Comparison of ENCODE assay signal across 2 cellular contexts in the genomic region with DNA sequence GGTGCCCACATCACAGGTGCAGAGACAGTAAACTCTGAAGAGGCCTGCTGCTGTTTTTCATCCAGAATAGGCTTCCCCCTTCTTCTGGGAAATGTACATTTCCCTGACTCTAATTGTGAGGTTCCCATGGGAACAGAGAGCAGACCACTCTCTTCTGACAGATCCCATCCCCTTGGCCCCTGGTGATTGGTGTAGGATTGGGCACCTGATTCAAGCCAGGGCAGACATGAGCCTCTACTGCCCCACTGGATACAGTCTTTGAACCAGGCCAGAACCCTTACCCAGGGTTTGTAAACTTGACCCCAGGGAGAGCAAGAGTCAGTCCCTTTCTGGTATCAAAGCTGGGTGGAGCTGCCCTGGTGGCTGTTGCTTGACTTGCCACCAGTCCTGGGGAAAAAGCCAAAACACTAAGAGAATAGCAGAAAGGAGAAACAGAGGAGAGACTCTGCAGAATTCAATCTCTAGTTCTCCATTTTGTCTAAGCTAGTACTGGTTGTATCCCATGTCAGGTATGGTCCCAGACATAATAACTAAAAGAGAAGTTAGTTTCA.
TF ChIP-seq lines count a peak whose summit lies in the region.

No MANE protein-coding gene starts in this region.

TF ChIP-seq in HepG2, 621 proteins besides CTCF, POLR2A, EP300 and RAD21:
- TF ChIP-seq, protein P1, sequence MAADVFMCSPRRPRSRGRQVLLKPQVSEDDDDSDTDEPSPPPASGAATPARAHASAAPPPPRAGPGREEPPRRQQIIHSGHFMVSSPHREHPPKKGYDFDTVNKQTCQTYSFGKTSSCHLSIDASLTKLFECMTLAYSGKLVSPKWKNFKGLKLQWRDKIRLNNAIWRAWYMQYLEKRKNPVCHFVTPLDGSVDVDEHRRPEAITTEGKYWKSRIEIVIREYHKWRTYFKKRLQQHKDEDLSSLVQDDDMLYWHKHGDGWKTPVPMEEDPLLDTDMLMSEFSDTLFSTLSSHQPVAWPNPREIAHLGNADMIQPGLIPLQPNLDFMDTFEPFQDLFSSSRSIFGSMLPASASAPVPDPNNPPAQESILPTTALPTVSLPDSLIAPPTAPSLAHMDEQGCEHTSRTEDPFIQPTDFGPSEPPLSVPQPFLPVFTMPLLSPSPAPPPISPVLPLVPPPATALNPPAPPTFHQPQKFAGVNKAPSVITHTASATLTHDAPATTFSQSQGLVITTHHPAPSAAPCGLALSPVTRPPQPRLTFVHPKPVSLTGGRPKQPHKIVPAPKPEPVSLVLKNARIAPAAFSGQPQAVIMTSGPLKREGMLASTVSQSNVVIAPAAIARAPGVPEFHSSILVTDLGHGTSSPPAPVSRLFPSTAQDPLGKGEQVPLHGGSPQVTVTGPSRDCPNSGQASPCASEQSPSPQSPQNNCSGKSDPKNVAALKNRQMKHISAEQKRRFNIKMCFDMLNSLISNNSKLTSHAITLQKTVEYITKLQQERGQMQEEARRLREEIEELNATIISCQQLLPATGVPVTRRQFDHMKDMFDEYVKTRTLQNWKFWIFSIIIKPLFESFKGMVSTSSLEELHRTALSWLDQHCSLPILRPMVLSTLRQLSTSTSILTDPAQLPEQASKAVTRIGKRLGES (CRISPR knock-in tag; IDR thresholded peaks at IDR 0.05; ENCODE audit: borderline replicate concordance): no peak
- no peak for TF ChIP-seq XRCC5 (optimal IDR thresholded peaks at IDR 0.05; ENCODE audit: low read length)
- TF ChIP-seq ZNF451 (CRISPR knock-in tag; IDR thresholded peaks at IDR 0.05): no peak
- TF ChIP-seq ZNF746 (CRISPR knock-in tag; IDR thresholded peaks at IDR 0.05): no peak
TF ChIP-seq in HepG2: peak in this region for 0.

TF ChIP-seq in K562, 482 proteins besides CTCF, POLR2A, EP300 and RAD21:
- no peak for TF ChIP-seq NUFIP1 (IDR thresholded peaks at IDR 0.05; ENCODE audit: partially characterized antibody)
- TF ChIP-seq RFX1 (IDR thresholded peaks at IDR 0.05): peak; percentile 30; the same call in 1 of the 2 replicates
